7 cellular contexts compared by ENCODE assay signal in the genomic region with DNA sequence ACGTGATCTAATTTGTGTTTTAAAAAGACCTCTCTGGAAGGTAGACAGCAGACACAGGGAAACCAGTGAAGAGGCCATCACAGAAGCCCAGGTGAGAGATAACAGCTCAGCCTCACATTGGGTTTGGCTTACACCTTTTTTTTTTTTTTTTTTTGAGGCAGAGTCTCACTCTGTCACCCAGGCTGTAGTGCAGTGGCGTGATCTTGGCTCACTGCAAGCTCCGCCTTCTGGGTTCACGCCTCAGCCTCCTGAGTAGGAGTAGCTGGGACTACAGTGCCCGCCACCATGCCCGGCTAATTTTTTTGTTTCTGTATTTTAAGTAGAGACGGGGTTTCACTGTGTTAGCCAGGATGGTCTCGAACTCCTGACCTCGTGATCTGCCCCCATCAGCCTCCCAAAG.
DNase-seq lines count a peak whose midpoint lies in the region; ATAC-seq and TF ChIP-seq lines count a peak whose summit lies in the region.
"Not testable (repeated sequence)": the region's sequence is repeated elsewhere in the genome, so short reads cannot be mapped to it uniquely, and the experiment has no call there.

No MANE protein-coding gene starts in this region.

- H3K27me3 ChIP-seq in DND-41 (ENCODE audit: insufficient read depth, low read length, poor library complexity), result not testable (repeated sequence)

- H3K9me3 Mint-ChIP-seq in activated CD4-positive, alpha-beta T cell treated with anti-CD3 and anti-CD28 coated beads, Interleukin-2, amount 10 ng/mL, durations not matched to agents 24 days and 14 days; activated T-helper 17 cell treated with anti-CD3 and anti-CD28 coated beads, Interleukin-2, amount 50 U/mL, for 72 hours; activated naive CD8-positive, alpha-beta T cell (ENCODE audit: low read depth); immature natural killer cell; stimulated activated effector memory CD8-positive, alpha-beta T cell treated with anti-CD3 and anti-CD28 coated beads, Interleukin-12 subunit alpha, Interleukin-12 subunit beta, amount 100 ng/mL, for 72 hours: not testable (repeated sequence)
- H3K9me3 Mint-ChIP-seq in nephron progenitor cell, result peaks cover 11% of the 10 kb centered on the region

- not testable (repeated sequence) for H3K36me3 Mint-ChIP-seq in activated CD4-positive, alpha-beta T cell treated with anti-CD3 and anti-CD28 coated beads, Interleukin-2, amount 10 ng/mL, durations not matched to agents 24 days and 14 days (ENCODE audit: low read depth); activated T-helper 17 cell treated with anti-CD3 and anti-CD28 coated beads, Interleukin-2, amount 50 U/mL, for 72 hours (ENCODE audit: low read depth); activated naive CD8-positive, alpha-beta T cell; immature natural killer cell; stimulated activated effector memory CD8-positive, alpha-beta T cell treated with anti-CD3 and anti-CD28 coated beads, Interleukin-12 subunit alpha, Interleukin-12 subunit beta, amount 100 ng/mL, for 72 hours
- peaks cover 17% of the 10 kb centered on the region for H3K36me3 Mint-ChIP-seq in nephron progenitor cell (ENCODE audit: low read depth)

- peaks cover 19% of the 10 kb centered on the region for H3K4me1 ChIP-seq in DND-41 (ENCODE audit: insufficient read depth, low read length)

- H3K27me3 Mint-ChIP-seq in activated CD4-positive, alpha-beta T cell treated with anti-CD3 and anti-CD28 coated beads, Interleukin-2, amount 10 ng/mL, durations not matched to agents 24 days and 14 days; activated T-helper 17 cell treated with anti-CD3 and anti-CD28 coated beads, Interleukin-2, amount 50 U/mL, for 72 hours; activated naive CD8-positive, alpha-beta T cell; immature natural killer cell (ENCODE audit: low read depth in 3 of 3); nephron progenitor cell (ENCODE audit: low read depth, poor library complexity): not testable (repeated sequence)

- H3K79me2 ChIP-seq in DND-41 (ENCODE audit: insufficient read depth, low read length), result not testable (repeated sequence)

- not testable (repeated sequence) for ATAC-seq in DND-41 (ENCODE audit: insufficient read depth, low read depth); activated T-helper 17 cell treated with anti-CD3 and anti-CD28 coated beads, Interleukin-2, amount 50 U/mL, for 72 hours (replicated peaks)
- ATAC-seq in stimulated activated effector memory CD8-positive, alpha-beta T cell treated with anti-CD3 and anti-CD28 coated beads, Interleukin-12 subunit alpha, Interleukin-12 subunit beta, amount 100 ng/mL, for 72 hours, result peak; percentile 85

- not testable (repeated sequence) for H3K36me3 ChIP-seq in DND-41 (ENCODE audit: insufficient read depth, low read length)

- H3K27ac Mint-ChIP-seq in activated CD4-positive, alpha-beta T cell treated with anti-CD3 and anti-CD28 coated beads, Interleukin-2, amount 10 ng/mL, durations not matched to agents 24 days and 14 days, result not testable (repeated sequence)
- H3K27ac Mint-ChIP-seq in activated T-helper 17 cell treated with anti-CD3 and anti-CD28 coated beads, Interleukin-2, amount 50 U/mL, for 72 hours, result peak overlapping the region; percentile 84
- peak overlapping the region; percentile 24 for H3K27ac Mint-ChIP-seq in activated naive CD8-positive, alpha-beta T cell
- H3K27ac Mint-ChIP-seq in immature natural killer cell (peak overlapping the region; percentile 19 to 86 (median 76)), nephron progenitor cell (peak overlapping the region; percentile 66)
- H3K27ac Mint-ChIP-seq in stimulated activated effector memory CD8-positive, alpha-beta T cell treated with anti-CD3 and anti-CD28 coated beads, Interleukin-12 subunit alpha, Interleukin-12 subunit beta, amount 100 ng/mL, for 72 hours, result peak overlapping the region; percentile 68

- H3K27ac ChIP-seq in DND-41 (ENCODE audit: low read length), result 0 out of 2 replicates have a peak overlapping the region, but pooled peaks have one; percentile 38

- not testable (repeated sequence) for DNase-seq in DND-41; nephron progenitor cell; stimulated activated effector memory CD8-positive, alpha-beta T cell treated with anti-CD3 and anti-CD28 coated beads, Interleukin-12 subunit alpha, Interleukin-12 subunit beta, amount 100 ng/mL, for 72 hours (ENCODE audit: low spot score in 2 of 2)
- peak; percentile 10 for DNase-seq in activated CD4-positive, alpha-beta T cell treated with anti-CD3 and anti-CD28 coated beads, Interleukin-2, amount 10 ng/mL, durations not matched to agents 24 days and 14 days
- DNase-seq in immature natural killer cell, result peak; percentile 58 to 68 (median 63)

- H3K9me3 ChIP-seq in DND-41 (ENCODE audit: insufficient read depth, low read length, severe bottlenecking), result not testable (repeated sequence)

- H3K9ac ChIP-seq in DND-41 (ENCODE audit: low read depth, low read length), result not testable (repeated sequence)

- not testable (repeated sequence) for H3K4me3 Mint-ChIP-seq in activated CD4-positive, alpha-beta T cell treated with anti-CD3 and anti-CD28 coated beads, Interleukin-2, amount 10 ng/mL, durations not matched to agents 24 days and 14 days; activated T-helper 17 cell treated with anti-CD3 and anti-CD28 coated beads, Interleukin-2, amount 50 U/mL, for 72 hours; activated naive CD8-positive, alpha-beta T cell; nephron progenitor cell
- H3K4me3 Mint-ChIP-seq in immature natural killer cell, result peak overlapping the region; percentile 31 to 77 (median 71)
- peak overlapping the region; percentile 26 for H3K4me3 Mint-ChIP-seq in stimulated activated effector memory CD8-positive, alpha-beta T cell treated with anti-CD3 and anti-CD28 coated beads, Interleukin-12 subunit alpha, Interleukin-12 subunit beta, amount 100 ng/mL, for 72 hours

- not testable (repeated sequence) for H4K20me1 ChIP-seq in DND-41 (ENCODE audit: insufficient read depth, low read length)

- H3K4me1 Mint-ChIP-seq in activated CD4-positive, alpha-beta T cell treated with anti-CD3 and anti-CD28 coated beads, Interleukin-2, amount 10 ng/mL, durations not matched to agents 24 days and 14 days, result not testable (repeated sequence)
- peaks cover 20% of the 10 kb centered on the region for H3K4me1 Mint-ChIP-seq in activated T-helper 17 cell treated with anti-CD3 and anti-CD28 coated beads, Interleukin-2, amount 50 U/mL, for 72 hours
- H3K4me1 Mint-ChIP-seq in activated naive CD8-positive, alpha-beta T cell (ENCODE audit: low read depth), result peaks cover 16% of the 10 kb centered on the region
- H3K4me1 Mint-ChIP-seq in immature natural killer cell (peaks cover 36 to 39% of the 10 kb centered on the region in 2 donors), nephron progenitor cell (peaks cover 16% of the 10 kb centered on the region)
- H3K4me1 Mint-ChIP-seq in stimulated activated effector memory CD8-positive, alpha-beta T cell treated with anti-CD3 and anti-CD28 coated beads, Interleukin-12 subunit alpha, Interleukin-12 subunit beta, amount 100 ng/mL, for 72 hours, result peaks cover 48% of the 10 kb centered on the region

- not testable (repeated sequence) for TF ChIP-seq CTCF in DND-41 (IDR thresholded peaks at IDR 0.05; ENCODE audit: borderline replicate concordance, extremely low read depth, low read length, poor library complexity, severe bottlenecking); nephron progenitor cell (IDR thresholded peaks at IDR 0.05)

- H3K4me2 ChIP-seq in DND-41 (ENCODE audit: insufficient read depth, low read length), result not testable (repeated sequence)

- not testable (repeated sequence) for H3K4me3 ChIP-seq in DND-41 (ENCODE audit: low read depth in 1 of 2, low read length in 2 of 2)

- intact Hi-C loops in activated CD4-positive, alpha-beta T cell treated with anti-CD3 and anti-CD28 coated beads, Interleukin-2, amount 10 ng/mL, durations not matched to agents 24 days and 14 days (cut with micrococcal nuclease), result loop anchor here (5.0 to 10.0 kb wide), 4 partner anchors 180 to 487 kb away; no protein-coding TSS in a partner anchor

- not testable (repeated sequence) for H2AFZ ChIP-seq in DND-41 (ENCODE audit: low read depth, low read length)
